Comparison of ENCODE assay signal across 28 cellular contexts in the genomic region with DNA sequence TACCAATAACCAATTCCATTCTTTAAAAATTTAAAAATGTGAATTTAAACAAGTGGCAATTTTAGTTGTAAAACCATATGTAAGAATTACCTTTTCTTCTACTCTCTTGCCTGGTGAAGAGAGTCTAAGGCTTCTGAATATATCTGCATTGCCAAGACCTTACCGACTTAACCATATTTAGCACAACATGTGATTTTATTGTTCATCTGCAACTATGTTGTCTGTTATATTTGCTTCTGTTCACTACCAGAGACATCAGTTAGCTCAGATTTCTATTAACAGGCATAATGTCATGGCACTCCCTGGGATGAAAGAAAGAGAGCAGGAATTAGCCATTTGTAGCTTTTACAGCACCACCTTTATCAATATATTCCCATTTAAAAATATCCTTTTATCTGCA. TPM values are rescaled to one million over a fixed set of nuclear protein-coding genes. Genes with fewer than 3 reads are reported as not detected.
"Had no signal": no experiment of that assay in that cellular context is flagged by ENCODE, and none has a peak within 500 bp of the region (broad histone marks: within the 10 kb centered on the region; RNA-seq: fewer than 3 reads in every experiment).

No MANE protein-coding gene starts in this region.

- H3K27me3 ChIP-seq: adrenal gland, body of pancreas, esophagus muscularis mucosa, gastrocnemius medialis had no signal

- H3K36me3 ChIP-seq: adrenal gland, esophagus muscularis mucosa, gastrocnemius medialis had no signal

- DNase-seq: activated CD4-positive, alpha-beta memory T cell treated with anti-CD3 and anti-CD28 coated beads for 36 hours; activated CD4-positive, alpha-beta T cell treated with anti-CD3 and anti-CD28 coated beads for 36 hours; activated CD4-positive, alpha-beta T cell treated with anti-CD3 and anti-CD28 coated beads, Interleukin-2, amount 10 ng/mL, durations not matched to agents 24 days and 14 days; activated CD4-positive, CD25-positive, alpha-beta regulatory T cell; activated CD4-positive, CD25-positive, alpha-beta regulatory T cell treated with anti-CD3 and anti-CD28 coated beads, Interleukin-2, amount 50 U/mL, for 72 hours; activated CD8-positive, alpha-beta memory T cell treated with anti-CD3 and anti-CD28 coated beads, Interleukin-2, amount 10 ng/mL, durations not matched to agents 7 days and 5 days; activated CD8-positive, alpha-beta memory T cell treated with anti-CD3 and anti-CD28 coated beads, Interleukin-2, amount 50 U/mL, for 4 hours; activated CD8-positive, alpha-beta T cell treated with anti-CD3 and anti-CD28 coated beads, Interleukin-2, amount 10 ng/mL, durations not matched to agents 7 days and 5 days; activated effector memory CD4-positive, alpha-beta T cell treated with anti-CD3 and anti-CD28 coated beads, Interleukin-2, amount 50 U/mL, for 16 hours; activated naive CD4-positive, alpha-beta T cell treated with anti-CD3 and anti-CD28 coated beads for 36 hours; activated naive CD8-positive, alpha-beta T cell treated with anti-CD3 and anti-CD28 coated beads for 36 hours; activated naive CD8-positive, alpha-beta T cell treated with anti-CD3 and anti-CD28 coated beads, Interleukin-2, amount 50 U/mL, for 24 hours; activated T-cell treated with anti-CD3 and anti-CD28 coated beads, Interleukin-2, amount 50 U/mL, for 1 hour; activated T-cell treated with anti-CD3 and anti-CD28 coated beads, Interleukin-2, amount 50 U/mL, for 48 hours; adrenal gland; amygdala; aorta; cortex of kidney; dermis blood vessel endothelial cell; effector CD4-positive, alpha-beta T cell; effector memory CD8-positive, alpha-beta T cell; erythroblast; foreskin keratinocyte; gastrocnemius medialis; T-helper 2 cell had no signal

- H3K27ac ChIP-seq: foreskin keratinocyte, gastrocnemius medialis had no signal

- H3K4me3 ChIP-seq: adrenal gland, body of pancreas, esophagus muscularis mucosa, gastrocnemius medialis had no signal

- H3K4me1 ChIP-seq: foreskin keratinocyte had no signal

- H3K9me3 ChIP-seq: adrenal gland, body of pancreas, esophagus muscularis mucosa, gastrocnemius medialis had no signal

- ATAC-seq: activated CD4-positive, alpha-beta T cell treated with anti-CD3 and anti-CD28 coated beads for 36 hours; activated CD8-positive, alpha-beta memory T cell treated with anti-CD3 and anti-CD28 coated beads, Interleukin-2, amount 10 ng/mL, durations not matched to agents 7 days and 5 days; activated CD8-positive, alpha-beta T cell treated with anti-CD3 and anti-CD28 coated beads, Interleukin-2, amount 10 ng/mL, durations not matched to agents 7 days and 5 days; activated naive CD8-positive, alpha-beta T cell treated with anti-CD3 and anti-CD28 coated beads, Interleukin-2, amount 50 U/mL, for 24 hours; effector memory CD8-positive, alpha-beta T cell; foreskin keratinocyte; gastrocnemius medialis had no signal

RNA-seq across cellular contexts. Expression of a gene that starts 55.3 kb away (rescaled TPM):
- total RNA-seq: activated naive CD4-positive, alpha-beta T cell treated with anti-CD3 and anti-CD28 coated beads for 36 hours; activated T-helper 1 cell treated with anti-CD3 and anti-CD28 coated beads, Interleukin-12 subunit alpha, Interleukin-12 subunit beta, Interleukin-2, Interleukin-4 antibody, amounts not matched to agents 30 ng/mL and 10 ng/mL and 1 ng/mL, durations not matched to agents 14 hours and 24 hours and 36 hours had no signal
